ENCODE assay signal across 8 cellular contexts in the genomic region with DNA sequence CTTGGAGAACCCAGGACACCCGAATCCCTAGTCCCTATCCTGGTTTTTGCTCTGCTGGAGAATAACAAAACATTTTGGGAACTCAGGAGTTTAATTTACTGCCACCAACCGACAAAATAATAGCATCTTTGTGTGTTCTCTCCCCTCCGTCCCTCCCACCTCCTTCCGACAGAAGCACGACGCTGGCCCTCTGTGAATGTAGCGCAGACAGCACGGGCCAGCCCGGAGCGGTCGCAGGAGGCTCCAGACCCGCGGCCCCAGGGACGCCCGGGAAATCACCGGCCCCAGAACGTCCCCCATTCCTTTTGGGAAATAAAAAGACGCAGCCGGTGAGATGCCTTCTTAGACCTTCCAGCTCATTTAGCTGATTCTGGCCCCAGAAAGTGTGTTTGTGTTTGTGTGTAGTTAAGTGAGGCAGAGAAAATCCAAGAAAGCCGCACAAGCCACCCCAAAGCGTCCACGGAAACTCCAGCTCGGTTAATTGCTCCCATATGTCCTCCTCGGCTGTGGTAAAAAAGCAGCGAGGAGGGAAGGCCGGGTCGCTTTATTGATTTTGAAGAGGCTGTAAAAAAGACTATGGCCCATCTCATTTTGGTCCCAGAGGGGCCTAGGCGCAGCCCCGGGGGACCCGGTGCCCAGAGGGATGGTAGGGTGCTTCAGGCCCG. TPM values are rescaled to one million over a fixed set of nuclear protein-coding genes. Genes with fewer than 3 reads are reported as not detected.
DNase-seq lines count a peak whose midpoint lies in the region; ATAC-seq, FAIRE-seq and TF ChIP-seq lines count a peak whose summit lies in the region.

No MANE protein-coding gene starts in this region.

- H3K27ac ChIP-seq in GM23338 (ENCODE audit: low read depth) = no peak overlapping the region

- no peaks in the 10 kb centered on the region; the same call in 1 of the 2 replicates for H3K36me3 ChIP-seq in GM23338 (ENCODE audit: insufficient read depth)

- peaks cover 18% of the 10 kb centered on the region for H4K20me1 ChIP-seq in GM23338 (replicated peaks; ENCODE audit: insufficient read depth)

- ATAC-seq in GM23338 = peak; percentile 67

- no peaks in the 10 kb centered on the region for H3K9me2 ChIP-seq in GM23338 (ENCODE audit: insufficient read depth)

- in situ Hi-C loops in SK-MEL-5 (cut with HindIII; ENCODE audit: low pct_unique_long_range_greater_than_20kb, low sequenced_read_pairs) = no loop called here

- H3K36me3 Mint-ChIP-seq in GM23338 (ENCODE audit: low read depth) = no peaks in the 10 kb centered on the region

- no peaks in the 10 kb centered on the region for H3K9me3 Mint-ChIP-seq in GM23338

- peak overlapping the region; percentile 70 for H3K4me3 ChIP-seq in AG10803 (ENCODE audit: low read length)
- peak overlapping the region; percentile 87 for H3K4me3 ChIP-seq in GM23338

- peak overlapping the region; percentile 98 for H3K4me2 ChIP-seq in GM23338

- peaks cover 19% of the 10 kb centered on the region for H3K79me2 ChIP-seq in GM23338 (replicated peaks; ENCODE audit: insufficient read depth)

- no peak for TF ChIP-seq POLR2A in erythroblast (IDR thresholded peaks at IDR 0.05; ENCODE audit: low read length)

- peak overlapping the region; percentile 95 for H3K4me3 Mint-ChIP-seq in GM23338

- peaks cover 41% of the 10 kb centered on the region for H3K27me3 Mint-ChIP-seq in GM23338 (ENCODE audit: insufficient read depth, low read depth, poor library complexity)

- H3K4me1 ChIP-seq in GM23338 (ENCODE audit: insufficient read depth) = peaks cover 6% of the 10 kb centered on the region

- peaks cover 64% of the 10 kb centered on the region for H3K27me3 ChIP-seq in GM23338 (ENCODE audit: insufficient read depth)

- no peaks in the 10 kb centered on the region; the same call in 1 of the 2 replicates for H3F3A ChIP-seq in GM23338 (replicated peaks; ENCODE audit: low read depth)

- FAIRE-seq in urothelium cell line (lab: Jason Lieb, UNC) = no peak

- peak overlapping the region; percentile 83 for H2AFZ ChIP-seq in GM23338

- 0 out of 2 replicates have a peak overlapping the region, but pooled peaks have one; percentile 40 for H3K27ac Mint-ChIP-seq in GM23338

- TF ChIP-seq CTCF in AG10803 (conservative IDR thresholded peaks at IDR 0.05; ENCODE audit: low read length) = no peak
- no peak for TF ChIP-seq CTCF in GM23338 (conservative IDR thresholded peaks at IDR 0.05; ENCODE audit: low read depth in 2 of 2)

- peaks cover 18% of the 10 kb centered on the region for H3K4me1 Mint-ChIP-seq in GM23338

- DNase-seq in AG10803 (ENCODE audit: low read depth) (peak; percentile 81), GM23338 (ENCODE audit: low spot score) (peak; percentile 79), SK-MEL-5 (ENCODE audit: low read depth, low spot score) (peak; percentile 76), erythroblast (lab: John Stamatoyannopoulos, UW) (peak; percentile 38 to 45), mucosa of gallbladder (ENCODE audit: low spot score) (peak; percentile 29), urothelium cell line (ENCODE audit: low spot score) (peak; percentile 56), activated gamma-delta T cell (lab: John Stamatoyannopoulos, UW) (no peak), medulla oblongata (ENCODE audit: extremely low spot score) (no peak)

TF ChIP-seq in GM23338, 12 proteins besides CTCF, POLR2A, EP300 and RAD21:
- peak; percentile 37 for TF ChIP-seq EZH2 (IDR thresholded peaks at IDR 0.05; ENCODE audit: low read depth, unreplicated experiment)
- no peak for TF ChIP-seq ZNF114 (CRISPR knock-in tag; IDR thresholded peaks at IDR 0.05)

RNA-seq across cellular contexts. Expression of a gene that starts 0.6 kb away (rescaled TPM):
- total RNA-seq in GM23338 (2014; rRNA removed; shearing (Covaris generic)) = 8.5 and 9.5 TPM in 2 replicates
- 2.7 and 2.8 TPM in 2 replicates for polyA plus RNA-seq in GM23338 (2016; fragmentation: Nextera tagmentation; extraction: Ambion mirVana)
- 34.6 and 42.6 TPM in 2 replicates for total RNA-seq in SK-MEL-5 (2014; rRNA removed; shearing (Covaris generic))
- polyA plus RNA-seq in SK-MEL-5 (2015; cell fraction: cytosol; rRNA removed) = 39.2 and 55.8 TPM in 2 replicates
- polyA plus RNA-seq in SK-MEL-5 (2015; cell fraction: nucleus; rRNA removed) = 190 and 230 TPM in 2 replicates
- 40.1 TPM for total RNA-seq in mucosa of gallbladder

Comparison
In these comparisons a context has a peak if more than half of its experiments do, and no peak if none do; other contexts are left out.
1. DNase-seq: peak in AG10803 (single experiment), GM23338 (single experiment), SK-MEL-5 (single experiment), erythroblast (2 of 2), mucosa of gallbladder (single experiment) and urothelium cell line (single experiment); none in activated gamma-delta T cell (single experiment) and medulla oblongata (single experiment).